10 cellular contexts compared by ENCODE assay signal in genomic region chr4:123363729-123364128, GRCh38. TPM values are rescaled to one million over a fixed set of nuclear protein-coding genes. Genes with fewer than 3 reads are reported as not detected.
DNase-seq lines count a peak whose midpoint lies in the region; ATAC-seq and TF ChIP-seq lines count a peak whose summit lies in the region.
"Had no signal": no experiment of that assay in that cellular context is flagged by ENCODE, and none has a peak within 500 bp of the region (broad histone marks: within the 10 kb centered on the region; RNA-seq: fewer than 3 reads in every experiment).

No MANE protein-coding gene starts in this region.

- peaks cover 4% of the 10 kb centered on the region for H3K9me3 Mint-ChIP-seq in endodermal cell

- DNase-seq in endodermal cell = peak; percentile 11
- no peak for DNase-seq in effector memory CD4-positive, alpha-beta T cell
- DNase-seq in NCI-H69 (lab: John Stamatoyannopoulos, UW) = no peak
- DNase-seq in SJCRH30 = no peak
- DNase-seq in stimulated activated CD4-positive, alpha-beta T cell treated with anti-CD3 and anti-CD28 coated beads, Interleukin-15, amount 100 ng/mL, for 24 hours = no peak

- H3K4me1 Mint-ChIP-seq in endodermal cell = peaks cover 12% of the 10 kb centered on the region

- H3K27me3 ChIP-seq in endodermal cell (ENCODE audit: control insufficient read depth, insufficient read depth, low read length, poor library complexity, severe bottlenecking) = no peaks in the 10 kb centered on the region
- no peaks in the 10 kb centered on the region for H3K27me3 ChIP-seq in effector memory CD4-positive, alpha-beta T cell (replicated peaks; ENCODE audit: control insufficient read depth, insufficient read depth, low read length, poor library complexity, severe bottlenecking)
- H3K27me3 ChIP-seq in SJCRH30 = no peaks in the 10 kb centered on the region

- no peak for TF ChIP-seq CTCF in endodermal cell (conservative IDR thresholded peaks at IDR 0.05)

- H3K27ac Mint-ChIP-seq in endodermal cell = no peak overlapping the region
- H3K27ac Mint-ChIP-seq: nephron had no signal

- H3K36me3 ChIP-seq in endodermal cell (ENCODE audit: control insufficient read depth, insufficient read depth, low read length) = no peaks in the 10 kb centered on the region
- no peaks in the 10 kb centered on the region for H3K36me3 ChIP-seq in effector memory CD4-positive, alpha-beta T cell (ENCODE audit: control insufficient read depth, insufficient read depth, low read length)
- no peaks in the 10 kb centered on the region for H3K36me3 ChIP-seq in SJCRH30

- H3K4me1 ChIP-seq in endodermal cell (ENCODE audit: control insufficient read depth, insufficient read depth, low read length) (no peaks in the 10 kb centered on the region), SJCRH30 (peaks cover 11% of the 10 kb centered on the region)
- H3K4me1 ChIP-seq in effector memory CD4-positive, alpha-beta T cell (ENCODE audit: control insufficient read depth, insufficient read depth, low read length, poor library complexity, severe bottlenecking) = no peaks in the 10 kb centered on the region

- H3K9me3 ChIP-seq in endodermal cell (ENCODE audit: control insufficient read depth, low read length) (no peaks in the 10 kb centered on the region), SJCRH30 (replicated peaks) (peaks cover 5% of the 10 kb centered on the region)
- H3K9me3 ChIP-seq in effector memory CD4-positive, alpha-beta T cell (ENCODE audit: control insufficient read depth, low read length) = no peaks in the 10 kb centered on the region

- H3K4me3 Mint-ChIP-seq in endodermal cell = no peak overlapping the region
- H3K4me3 Mint-ChIP-seq: nephron had no signal

- H3K27ac ChIP-seq in endodermal cell (ENCODE audit: low read depth, low read length) (no peak overlapping the region), SJCRH30 (no peak overlapping the region)
- no peak overlapping the region for H3K27ac ChIP-seq in effector memory CD4-positive, alpha-beta T cell (ENCODE audit: insufficient read depth, low read length, poor library complexity, severe bottlenecking)

- H3K36me3 Mint-ChIP-seq in endodermal cell (ENCODE audit: low read depth) = no peaks in the 10 kb centered on the region

- WGBS in endodermal cell (ENCODE audit: insufficient coverage in 1 of 2, insufficient read length in 1 of 2), 2 experiments = 100% methylated on average over 2 of the region's 2 CpGs; no CpG with 5 or more reads in 1 of the 2 experiments

- H3K9ac ChIP-seq in endodermal cell (ENCODE audit: extremely low read depth, low read length, poor library complexity, severe bottlenecking) = no peak overlapping the region

- ATAC-seq in GM18907 (IDR thresholded peaks at IDR 0.05; ENCODE audit: unreplicated experiment) (peak; percentile 99), GM21723 (IDR thresholded peaks at IDR 0.05; ENCODE audit: unreplicated experiment) (peak; percentile 97), HG03159 (IDR thresholded peaks at IDR 0.05; ENCODE audit: unreplicated experiment) (peak; percentile 94)
- ATAC-seq: esophagus mucosa had no signal

- H3K4me3 ChIP-seq in endodermal cell (ENCODE audit: low read length) = no peak overlapping the region
- H3K4me3 ChIP-seq in effector memory CD4-positive, alpha-beta T cell (ENCODE audit: insufficient read depth, low read depth, low read length, poor library complexity, severe bottlenecking) = no peak overlapping the region
- H3K4me3 ChIP-seq in SJCRH30 = no peak overlapping the region

- no peaks in the 10 kb centered on the region for H3K27me3 Mint-ChIP-seq in endodermal cell (ENCODE audit: insufficient read depth)

RNA-seq across cellular contexts. Expression of gene SPRY1, which starts 32.9 kb away (rescaled TPM):
- total RNA-seq in endodermal cell = 10 to 100 TPM in 1 of 2 donors, 1 to 10 TPM in 1; 9.1 to 18.5 TPM
- polyA plus RNA-seq in endodermal cell (2013, experiment 1 of 2) = 43.0 TPM
- polyA plus RNA-seq in endodermal cell (2013, experiment 2 of 2) = 53.3 TPM
- 38.5 and 42.6 TPM in 2 replicates for total RNA-seq in SJCRH30 (2014; rRNA removed; shearing (Covaris generic))
